In genomic region chr10:24900888-24901685, GRCh38 we compare ENCODE assay signal across 9 cellular contexts. TPM values are rescaled to one million over a fixed set of nuclear protein-coding genes. Genes with fewer than 3 reads are reported as not detected.
DNase-seq lines count a peak whose midpoint lies in the region; ATAC-seq and TF ChIP-seq lines count a peak whose summit lies in the region.
"Had no signal": no experiment of that assay in that cellular context is flagged by ENCODE, and none has a peak within 500 bp of the region (broad histone marks: within the 10 kb centered on the region; RNA-seq: fewer than 3 reads in every experiment).

No MANE protein-coding gene starts in this region.

- no peaks in the 10 kb centered on the region for H3K27me3 ChIP-seq in SJCRH30

- ATAC-seq in Right ventricle myocardium inferior, result peak; percentile 47
- peak; percentile 75 for ATAC-seq in HG03103 (IDR thresholded peaks at IDR 0.05; ENCODE audit: low read depth, unreplicated experiment)
- peak; percentile 86 for ATAC-seq in activated T-helper 17 cell treated with anti-CD3 and anti-CD28 coated beads, Interleukin-2, amount 50 U/mL, for 72 hours (replicated peaks)

- intact Hi-C loops in Right ventricle myocardium inferior (cut with DNase I) (no loop called here), cardiac septum (cut with DNase I) (no loop called here)

- H3K36me3 ChIP-seq in SJCRH30, result no peaks in the 10 kb centered on the region

- H3K27ac ChIP-seq in SJCRH30, result no peak overlapping the region

- no peaks in the 10 kb centered on the region for H3K9me3 Mint-ChIP-seq in activated T-helper 17 cell treated with anti-CD3 and anti-CD28 coated beads, Interleukin-2, amount 50 U/mL, for 72 hours
- H3K9me3 Mint-ChIP-seq in osteocyte (ENCODE audit: unreplicated experiment), result no peaks in the 10 kb centered on the region
- no peaks in the 10 kb centered on the region for H3K9me3 Mint-ChIP-seq in immature natural killer cell

- H3K4me1 ChIP-seq in SJCRH30, result peaks cover 9% of the 10 kb centered on the region; the same call in 1 of the 2 replicates

- H3K36me3 Mint-ChIP-seq in activated T-helper 17 cell treated with anti-CD3 and anti-CD28 coated beads, Interleukin-2, amount 50 U/mL, for 72 hours (ENCODE audit: low read depth), result no peaks in the 10 kb centered on the region
- H3K36me3 Mint-ChIP-seq in osteocyte (ENCODE audit: unreplicated experiment) (no peaks in the 10 kb centered on the region), immature natural killer cell (peaks cover 0 to 28% (median 21%) of the 10 kb centered on the region in 3 donors)

- H3K9me3 ChIP-seq in SJCRH30 (replicated peaks), result no peaks in the 10 kb centered on the region

- no peak for TF ChIP-seq CTCF in osteocyte (IDR thresholded peaks at IDR 0.05)

- H3K4me1 Mint-ChIP-seq in activated T-helper 17 cell treated with anti-CD3 and anti-CD28 coated beads, Interleukin-2, amount 50 U/mL, for 72 hours, result peaks cover 32% of the 10 kb centered on the region
- H3K4me1 Mint-ChIP-seq in osteocyte (ENCODE audit: unreplicated experiment) (peaks cover 27% of the 10 kb centered on the region), immature natural killer cell (peaks cover 25 to 28% of the 10 kb centered on the region in 2 donors)

- H3K27me3 Mint-ChIP-seq in activated T-helper 17 cell treated with anti-CD3 and anti-CD28 coated beads, Interleukin-2, amount 50 U/mL, for 72 hours, result no peaks in the 10 kb centered on the region
- H3K27me3 Mint-ChIP-seq in osteocyte (ENCODE audit: unreplicated experiment) (no peaks in the 10 kb centered on the region), immature natural killer cell (ENCODE audit: low read depth in 3 of 3) (peaks cover 0 to 3% (median 0%) of the 10 kb centered on the region in 3 donors)

- H3K4me3 Mint-ChIP-seq in activated T-helper 17 cell treated with anti-CD3 and anti-CD28 coated beads, Interleukin-2, amount 50 U/mL, for 72 hours, result peak overlapping the region; percentile 63
- H3K4me3 Mint-ChIP-seq in osteocyte (ENCODE audit: unreplicated experiment) (no peak overlapping the region), immature natural killer cell (no peak overlapping the region)

- H3K4me3 ChIP-seq in SJCRH30, result no peak overlapping the region

- H3K27ac Mint-ChIP-seq in activated T-helper 17 cell treated with anti-CD3 and anti-CD28 coated beads, Interleukin-2, amount 50 U/mL, for 72 hours, result peak overlapping the region; percentile 90
- H3K27ac Mint-ChIP-seq in osteocyte (ENCODE audit: unreplicated experiment), result peak overlapping the region; percentile 54
- H3K27ac Mint-ChIP-seq in immature natural killer cell, result peak overlapping the region in 3 of 6 donors; percentile 23 to 41 (median 24)

- no peak for DNase-seq in Right ventricle myocardium inferior (ENCODE audit: missing footprints)
- DNase-seq in cardiac septum (ENCODE audit: low spot score), result no peak
- no peak for DNase-seq in osteocyte (ENCODE audit: extremely low spot score, unreplicated experiment)
- DNase-seq in SJCRH30, result no peak
- no peak for DNase-seq in NCI-H187 treated with DMSO at 0.1 percent for 48 hours (lab: John Stamatoyannopoulos, UW)
- no peak for DNase-seq in immature natural killer cell
- DNase-seq: DND-41 had no signal

RNA-seq across cellular contexts. Expression of gene PRTFDC1, which starts 51.3 kb away (rescaled TPM):
- 7.1 TPM for total RNA-seq in Right ventricle myocardium inferior
- 5.0 TPM for total RNA-seq in cardiac septum
- under 1 TPM; 0.58 to 0.77 TPM for total RNA-seq in activated T-helper 17 cell treated with anti-CD3 and anti-CD28 coated beads, Interleukin-2, amount 50 U/mL, for 72 hours
- 2.7 and 4.4 TPM in 2 replicates for total RNA-seq in osteocyte
- 0.08 TPM in 1 of 2 replicates, not detected in the other for total RNA-seq in SJCRH30 (2014; rRNA removed; shearing (Covaris generic))
- polyA plus RNA-seq in immature natural killer cell, result 1 to 10 TPM in 1 of 3 donors, under 1 TPM in 1, not detected in 1; 0.40 to 1.3 TPM
